ENCODE assay signal across 23 cellular contexts in genomic region chr12:101299931-101300330, GRCh38. TPM values are rescaled to one million over a fixed set of nuclear protein-coding genes. Genes with fewer than 3 reads are reported as not detected.
DNase-seq lines count a peak whose midpoint lies in the region; ATAC-seq and TF ChIP-seq lines count a peak whose summit lies in the region.
"Had no signal": no experiment of that assay in that cellular context is flagged by ENCODE, and none has a peak within 500 bp of the region (broad histone marks: within the 10 kb centered on the region; RNA-seq: fewer than 3 reads in every experiment).

No MANE protein-coding gene starts in this region.

- no peaks in the 10 kb centered on the region for H3K9me2 ChIP-seq in HCT116 (ENCODE audit: insufficient read depth)

- no peak overlapping the region for H3K4me3 ChIP-seq in HCT116 (replicated peaks in 1 of 2; ENCODE audit: low read depth in 1 of 2, low read length in 2 of 2)
- H3K4me3 ChIP-seq: K562, skin epidermis, upper lobe of left lung had no signal

- RAD21 ChIA-PET in HCT116 (lab: Charles Lee; ENCODE audit: low non-redundant PET in 1 of 2, low total read pairs in 2 of 2, uncharacterized antibody in 2 of 2, unreplicated experiment in 2 of 2): no interaction called here

- no peaks in the 10 kb centered on the region for H3K27me3 ChIP-seq in HCT116 (ENCODE audit: insufficient read depth, low read length)
- H3K27me3 ChIP-seq: upper lobe of left lung had no signal

- peak; percentile 21 for DNase-seq in HCT116 (ENCODE audit: low read depth, low spot score)
- peak; percentile 85 for DNase-seq in NCI-H2196 treated with DMSO at 0.1 percent for 48 hours (lab: John Stamatoyannopoulos, UW; ENCODE audit: unreplicated experiment)
- DNase-seq in epithelial cell of prostate (ENCODE audit: low read depth, low spot score): peak; percentile 6
- DNase-seq in medulla oblongata (ENCODE audit: extremely low spot score): peak; percentile 85
- DNase-seq in activated gamma-delta T cell (lab: John Stamatoyannopoulos, UW): no peak
- no peak for DNase-seq in NCI-H1092 (lab: John Stamatoyannopoulos, UW)
- no peak for DNase-seq in KG1 (lab: John Stamatoyannopoulos, UW)
- DNase-seq: activated B cell treated with CpG ODN at 0.5 μM for 24 hours; activated CD4-positive, alpha-beta T cell treated with anti-CD3 and anti-CD28 coated beads, Interleukin-2, amount 50 U/mL, for 4 hours; activated CD8-positive, alpha-beta memory T cell treated with anti-CD3 and anti-CD28 coated beads, Interleukin-2, amount 50 U/mL, for 4 hours; activated naive CD8-positive, alpha-beta T cell treated with anti-CD3 and anti-CD28 coated beads for 36 hours; CD4-positive, CD25-positive, alpha-beta regulatory T cell; DMS 273 treated with DMSO at 0.1 percent for 48 hours; effector CD4-positive, alpha-beta T cell; kidney glomerular epithelial cell; NCI-H1436 treated with DMSO at 0.1 percent for 48 hours; NCI-H2171; NCI-H69; T1000; upper lobe of left lung had no signal

- TF ChIP-seq RAD21 in HCT116 (IDR thresholded peaks at IDR 0.05; ENCODE audit: low read depth): no peak

- no peak overlapping the region for H3K4me2 ChIP-seq in HCT116 (ENCODE audit: low read length)

- no peak for TF ChIP-seq CTCF in HCT116 (IDR thresholded peaks at IDR 0.05 in 2 of 3, conservative IDR thresholded peaks at IDR 0.05 in 1 of 3; ENCODE audit: borderline replicate concordance in 1 of 3, insufficient read depth in 1 of 3, low read depth in 2 of 3, low read length in 2 of 3)

- H3K27ac ChIP-seq in HCT116 (ENCODE audit: low read depth, low read length) (no peak overlapping the region), epithelial cell of prostate (peak overlapping the region; percentile 15)
- H3K27ac ChIP-seq: skin epidermis, upper lobe of left lung had no signal

- no peaks in the 10 kb centered on the region for H4K20me1 ChIP-seq in HCT116 (ENCODE audit: insufficient read depth)

- H3K9me3 ChIP-seq in HCT116 (ENCODE audit: control insufficient read depth in 1 of 2, insufficient read depth in 1 of 2, low read depth in 1 of 2, low read length in 2 of 2): no peaks in the 10 kb centered on the region
- H3K9me3 ChIP-seq: upper lobe of left lung had no signal

- no TSS peak for BruUV-seq in HCT116 (replicated peaks; lab: Mats Ljungman, UMichigan)

- CTCF ChIA-PET in HCT116 (lab: Charles Lee): no interaction called here

- no peaks in the 10 kb centered on the region for H3K4me1 ChIP-seq in HCT116 (ENCODE audit: control insufficient read depth in 1 of 2, insufficient read depth in 2 of 2, low read length in 2 of 2)
- H3K4me1 ChIP-seq: upper lobe of left lung had no signal

- intact Hi-C loops in HCT116 (cut with micrococcal nuclease): no loop called here

- no peak overlapping the region for H3K9ac ChIP-seq in HCT116 (ENCODE audit: low read length)

- H3K36me3 ChIP-seq in HCT116 (ENCODE audit: control insufficient read depth in 1 of 2, insufficient read depth in 2 of 2, low read length in 2 of 2): peaks cover 30 to 39% of the 10 kb centered on the region in 2 experiments

- H3K79me2 ChIP-seq in HCT116 (ENCODE audit: insufficient read depth, low read length): no peaks in the 10 kb centered on the region

- ATAC-seq in HCT116 (peak; percentile 42; the same call in 1 of the 2 replicates), GM18907 (IDR thresholded peaks at IDR 0.05; ENCODE audit: unreplicated experiment) (no peak)
- ATAC-seq: K562 had no signal

- POLR2A ChIA-PET in HCT116 (lab: Charles Lee): no interaction called here

- no peak for TF ChIP-seq POLR2A in HCT116 (IDR thresholded peaks at IDR 0.05; ENCODE audit: borderline replicate concordance, extremely low read depth, insufficient read depth, insufficient read length)

- no peak overlapping the region for H2AFZ ChIP-seq in HCT116 (ENCODE audit: low read depth, low read length, poor library complexity, severe bottlenecking)

TF ChIP-seq in HCT116, 20 proteins besides CTCF, POLR2A, EP300 and RAD21:
- no peak for TF ChIP-seq FOSL1 (IDR thresholded peaks at IDR 0.05; ENCODE audit: low read depth)
- no peak for TF ChIP-seq POLR2AphosphoS5 (IDR thresholded peaks at IDR 0.05; ENCODE audit: low read depth, low read length)
- TF ChIP-seq JUND (IDR thresholded peaks at IDR 0.05): 0 out of 2 replicates have a peak, but pooled peaks have one; percentile 25
- no peak for TF ChIP-seq EZH2phosphoT487 (IDR thresholded peaks at IDR 0.05; ENCODE audit: borderline replicate concordance)
- TF ChIP-seq SP1 (IDR thresholded peaks at IDR 0.05; ENCODE audit: low read depth): peak; percentile 37; the same call in 1 of the 2 replicates
TF ChIP-seq in HCT116: peak in this region for 2.

RNA-seq across cellular contexts. Expression of gene UTP20, which starts 20.0 kb away (rescaled TPM):
- total RNA-seq in HCT116 (2021; ENCODE audit: unreplicated experiment): 19.3 TPM
- polyA plus RNA-seq in HCT116 (2012): 1.9 and 2.9 TPM in 2 replicates

Comparison
In these comparisons a context has a peak if more than half of its experiments do, and no peak if none do; other contexts are left out.
1. DNase-seq: peak in HCT116 (single experiment), NCI-H2196 treated with DMSO at 0.1 percent for 48 hours (single experiment), epithelial cell of prostate (single experiment) and medulla oblongata (single experiment); none in activated gamma-delta T cell (single experiment), NCI-H1092 (single experiment) and KG1 (single experiment).